Comparison of ENCODE assay signal across 8 cellular contexts in genomic region chr6:130018830-130019795, GRCh38. TPM values are rescaled to one million over a fixed set of nuclear protein-coding genes. Genes with fewer than 3 reads are reported as not detected.
DNase-seq lines count a peak whose midpoint lies in the region; ATAC-seq and TF ChIP-seq lines count a peak whose summit lies in the region.

No MANE protein-coding gene starts in this region.

- peaks cover 8% of the 10 kb centered on the region for H3K4me1 ChIP-seq in CD8-positive, alpha-beta memory T cell (ENCODE audit: insufficient read depth, low read length)

- peaks cover 19 to 30% (median 29%) of the 10 kb centered on the region in 3 donors for H3K4me1 Mint-ChIP-seq in CD8-positive, alpha-beta memory T cell

- peaks cover 0 to 2% of the 10 kb centered on the region in 2 donors for H3K27me3 Mint-ChIP-seq in CD8-positive, alpha-beta memory T cell

- peak; percentile 31 for ATAC-seq in GM21390 (IDR thresholded peaks at IDR 0.05; ENCODE audit: unreplicated experiment)
- no peak for ATAC-seq in GM19467 (IDR thresholded peaks at IDR 0.05; ENCODE audit: unreplicated experiment)

- POLR2A ChIA-PET in CD8-positive, alpha-beta memory T cell (lab: Charles Lee): interaction anchor here (0.5 to 1.2 kb wide), 4 partner anchors 159 to 528 kb away, joined by 3 to 4 read pairs (median 4); no protein-coding TSS in a partner anchor

- peak overlapping the region; percentile 99 for H3K4me3 ChIP-seq in CD8-positive, alpha-beta memory T cell (ENCODE audit: low read length)
- peak overlapping the region; percentile 93 for H3K4me3 ChIP-seq in WI38 (ENCODE audit: low read depth, low read length)

- H3K27me3 ChIP-seq in CD8-positive, alpha-beta memory T cell (ENCODE audit: insufficient read depth, low read length, poor library complexity, severe bottlenecking): no peaks in the 10 kb centered on the region
- H3K27me3 ChIP-seq in layer of hippocampus (ENCODE audit: control insufficient read depth, insufficient read depth, low read length): no peaks in the 10 kb centered on the region

- CTCF ChIA-PET in CD8-positive, alpha-beta memory T cell (lab: Charles Lee): interaction anchor here (0.6 to 1.6 kb wide), 2 partner anchors 116 to 421 kb away, joined by 3 to 5 read pairs; no protein-coding TSS in a partner anchor

- no peaks in the 10 kb centered on the region for H3K9me3 ChIP-seq in CD8-positive, alpha-beta memory T cell (ENCODE audit: low read length)
- no peaks in the 10 kb centered on the region for H3K9me3 ChIP-seq in KOPT-K1 (ENCODE audit: insufficient read depth, low read length, poor library complexity, severe bottlenecking)

- H3K27ac ChIP-seq in CD8-positive, alpha-beta memory T cell (ENCODE audit: low read depth, low read length): peak overlapping the region; percentile 79
- H3K27ac ChIP-seq in KOPT-K1 (ENCODE audit: low read depth, low read length, poor library complexity, severe bottlenecking) (peak overlapping the region; percentile 58), layer of hippocampus (ENCODE audit: low read depth, low read length) (peak overlapping the region; percentile 36)

- H3K27ac Mint-ChIP-seq in CD8-positive, alpha-beta memory T cell: peak overlapping the region; percentile 93 to 99 (median 96)

- DNase-seq in CD8-positive, alpha-beta memory T cell: peak; percentile 20 to 65 (median 55)
- peak; percentile 12 for DNase-seq in cerebellum (ENCODE audit: low spot score)
- DNase-seq in stimulated activated CD4-positive, alpha-beta T cell treated with anti-CD3 and anti-CD28 coated beads, Interleukin-2, amount 100 ng/mL, for 24 hours: peak; percentile 44 to 50

- H3K36me3 Mint-ChIP-seq in CD8-positive, alpha-beta memory T cell: peaks cover 0 to 25% (median 0%) of the 10 kb centered on the region in 3 donors

- peak overlapping the region; percentile 96 to 100 (median 100) for H3K4me3 Mint-ChIP-seq in CD8-positive, alpha-beta memory T cell

- TF ChIP-seq CTCF in WI38 (IDR thresholded peaks at IDR 0.05; ENCODE audit: low read depth, low read length): no peak

- H3K36me3 ChIP-seq in CD8-positive, alpha-beta memory T cell (ENCODE audit: insufficient read depth, low read length): no peaks in the 10 kb centered on the region
- no peaks in the 10 kb centered on the region; the same call in 1 of the 2 replicates for H3K36me3 ChIP-seq in KOPT-K1 (ENCODE audit: insufficient read depth, low read length)

- no peaks in the 10 kb centered on the region for H3K9me3 Mint-ChIP-seq in CD8-positive, alpha-beta memory T cell

RNA-seq across cellular contexts. Expression of gene L3MBTL3, which starts 0.7 kb away (rescaled TPM):
- total RNA-seq in CD8-positive, alpha-beta memory T cell: 10 to 100 TPM; 10.2 to 11.1 TPM
- 6.6 TPM for polyA plus RNA-seq in CD8-positive, alpha-beta memory T cell
- total RNA-seq in cerebellum: 14.5 TPM
